In genomic region chrX:136909119-136909705, GRCh38 we compare ENCODE assay signal across 8 cellular contexts. TPM values are rescaled to one million over a fixed set of nuclear protein-coding genes. Genes with fewer than 3 reads are reported as not detected.
DNase-seq lines count a peak whose midpoint lies in the region; ATAC-seq and TF ChIP-seq lines count a peak whose summit lies in the region.

No MANE protein-coding gene starts in this region.

- H3F3A ChIP-seq in OCI-LY1 (ENCODE audit: insufficient read depth, low read length), result no peaks in the 10 kb centered on the region

- DNase-seq in COR-L47 (lab: John Stamatoyannopoulos, UW) (peak; percentile 45), activated T-cell treated with anti-CD3 and anti-CD28 coated beads for 1 hour (ENCODE audit: low read depth) (peak; percentile 67), epithelial cell of esophagus (ENCODE audit: low read depth) (peak; percentile 73), mucosa of descending colon (peak; percentile 78 to 82 (median 82))
- DNase-seq in stimulated activated CD8-positive, alpha-beta memory T cell treated with anti-CD3 and anti-CD28 coated beads, Interleukin-4, amount 100 ng/mL, for 24 hours (ENCODE audit: low read depth), result peak; percentile 64

- H3K36me3 ChIP-seq in HUES48 (ENCODE audit: control insufficient read depth, insufficient read depth, low read length) (no peaks in the 10 kb centered on the region), OCI-LY1 (ENCODE audit: insufficient read depth, low read length) (no peaks in the 10 kb centered on the region; the same call in 1 of the 2 replicates), mucosa of descending colon (ENCODE audit: low read depth) (no peaks in the 10 kb centered on the region)

- H3K9ac ChIP-seq in HUES48 (ENCODE audit: low read depth, low read length) (peak overlapping the region; percentile 49; the same call in 1 of the 2 replicates), OCI-LY1 (ENCODE audit: low read length) (peak overlapping the region; percentile 86)

- ATAC-seq in GM21381 (IDR thresholded peaks at IDR 0.05; ENCODE audit: unreplicated experiment) (peak; percentile 73), mucosa of descending colon (peak; percentile 88)

- H3K9me2 ChIP-seq in OCI-LY1 (ENCODE audit: low read depth, low read length), result no peaks in the 10 kb centered on the region

- peak overlapping the region; percentile 93 for H3K4me2 ChIP-seq in OCI-LY1 (ENCODE audit: low read length)

- H3K4me3 ChIP-seq in HUES48 (ENCODE audit: low read depth, low read length) (peak overlapping the region; percentile 92), OCI-LY1 (ENCODE audit: low read depth, low read length, poor library complexity, severe bottlenecking) (peak overlapping the region; percentile 90), epithelial cell of esophagus (ENCODE audit: low read length) (peak overlapping the region; percentile 62), mucosa of descending colon (peak overlapping the region; percentile 22)

- TF ChIP-seq CTCF in OCI-LY1 (IDR thresholded peaks at IDR 0.05; ENCODE audit: low read length) (no peak), epithelial cell of esophagus (IDR thresholded peaks at IDR 0.05; ENCODE audit: insufficient read depth, low read depth, low read length, missing control alignments) (no peak), mucosa of descending colon (IDR thresholded peaks at IDR 0.05) (no peak)

- peak overlapping the region; percentile 87 for H3K27ac ChIP-seq in HUES48 (ENCODE audit: low read depth, low read length)
- H3K27ac ChIP-seq in OCI-LY1 (ENCODE audit: low read depth, low read length, poor library complexity, severe bottlenecking), result peak overlapping the region; percentile 59

- H3K9me3 ChIP-seq in HUES48 (ENCODE audit: control insufficient read depth, insufficient read depth, low read length), result no peaks in the 10 kb centered on the region
- H3K9me3 ChIP-seq in OCI-LY1 (ENCODE audit: low read length), result no peaks in the 10 kb centered on the region
- H3K9me3 ChIP-seq in mucosa of descending colon, result no peaks in the 10 kb centered on the region

- H4K20me1 ChIP-seq in OCI-LY1 (ENCODE audit: insufficient read depth, low read length), result no peaks in the 10 kb centered on the region

- intact Hi-C loops in mucosa of descending colon (cut with DNase I, micrococcal nuclease), result no loop called here

- H3K79me2 ChIP-seq in OCI-LY1 (ENCODE audit: insufficient read depth, low read length), result no peaks in the 10 kb centered on the region

- H3K4me1 ChIP-seq in HUES48 (ENCODE audit: control insufficient read depth, insufficient read depth, low read length) (peaks cover 8% of the 10 kb centered on the region), OCI-LY1 (ENCODE audit: insufficient read depth, low read length, severe bottlenecking) (peaks cover 17% of the 10 kb centered on the region), mucosa of descending colon (ENCODE audit: low read depth) (no peaks in the 10 kb centered on the region)

- no peaks in the 10 kb centered on the region for H3K27me3 ChIP-seq in HUES48 (ENCODE audit: control insufficient read depth, insufficient read depth, low read length)
- no peaks in the 10 kb centered on the region for H3K27me3 ChIP-seq in OCI-LY1 (ENCODE audit: insufficient read depth, low read length)

- 0 out of 2 replicates have a peak overlapping the region, but pooled peaks have one; percentile 37 for H2AFZ ChIP-seq in OCI-LY1 (ENCODE audit: low read length)

RNA-seq across cellular contexts. Expression of gene RBMX, which starts 28.7 kb away (rescaled TPM):
- total RNA-seq in mucosa of descending colon, result 100 to 1,000 TPM; 101 to 144 (median 122) TPM

Comparison
In these comparisons a context has a peak if more than half of its experiments do, and no peak if none do; other contexts are left out.
1. Peak in every context shown above with its lines: DNase-seq, ATAC-seq, H3K4me3 ChIP-seq and H3K27ac ChIP-seq.
2. H3K4me3 ChIP-seq: peak in every context shown above with its lines; median percentile 92 in HUES48; 90 in OCI-LY1; 62 in epithelial cell of esophagus; 22 in mucosa of descending colon.